Comparison of ENCODE assay signal across 26 cellular contexts in the genomic region with DNA sequence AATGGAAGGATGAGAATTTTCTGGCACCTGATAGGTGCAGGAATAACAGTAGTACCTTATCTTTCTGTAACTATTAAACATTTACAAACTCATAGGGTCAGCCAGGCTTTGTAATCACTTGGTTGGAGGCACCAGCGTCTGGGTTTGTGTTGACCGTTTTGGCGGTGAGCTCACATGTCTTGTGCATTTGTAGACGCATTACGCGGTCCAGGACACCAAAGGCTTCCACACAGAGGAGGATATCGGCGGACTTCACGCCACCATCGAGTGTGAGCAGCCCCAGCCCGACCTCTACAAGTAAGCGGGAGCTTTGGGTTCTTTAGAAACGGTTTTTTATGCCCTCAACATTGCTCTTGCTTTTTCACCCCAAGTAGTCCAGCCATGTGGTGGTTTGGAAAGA.
"Had no signal": no experiment of that assay in that cellular context is flagged by ENCODE, and none has a peak within 500 bp of the region (broad histone marks: within the 10 kb centered on the region; RNA-seq: fewer than 3 reads in every experiment).

No MANE protein-coding gene starts in this region.

- H3K27me3 ChIP-seq: colonic mucosa, heart right ventricle, left lung, transverse colon had no signal

- H3K4me1 ChIP-seq: colonic mucosa, heart right ventricle, left lung, parathyroid adenoma, psoas muscle, transverse colon had no signal

- H2AFZ ChIP-seq: parathyroid adenoma had no signal

- ATAC-seq: esophagus mucosa; left lung; psoas muscle; sciatic nerve; stimulated activated naive B cell treated with anti-CD40 and anti-IgM and Interleukin-4, amounts not matched to agents 10 μg/mL and 1 μg/mL and 100 μg/mL, for 72 hours; stimulated activated naive CD8-positive, alpha-beta T cell treated with anti-CD3 and anti-CD28 coated beads, Interleukin-15, amount 100 ng/mL, for 72 hours had no signal

- H3K79me2 ChIP-seq: parathyroid adenoma had no signal

- H3K9ac ChIP-seq: parathyroid adenoma had no signal

- DNase-seq: colonic mucosa; dermis blood vessel endothelial cell; effector CD4-positive, alpha-beta T cell; endodermal cell; heart right ventricle; hypothalamus; left lung; mesenchymal stem cell; naive B cell; occipital lobe; psoas muscle; retina; stimulated activated CD4-positive, alpha-beta T cell treated with anti-CD3 and anti-CD28 coated beads, Interleukin-2, amount 100 ng/mL, for 24 hours; stimulated activated CD4-positive, alpha-beta T cell treated with anti-CD3 and anti-CD28 coated beads, Interleukin-4, amount 100 ng/mL, for 4 hours; stimulated activated naive B cell treated with anti-CD40 and anti-IgM and Interleukin-4, amounts not matched to agents 10 μg/mL and 1 μg/mL and 100 μg/mL, for 72 hours; stimulated activated naive CD8-positive, alpha-beta T cell treated with anti-CD3 and anti-CD28 coated beads, Interleukin-15, amount 100 ng/mL, for 72 hours; substantia nigra; transverse colon had no signal

- H3K4me3 ChIP-seq: colonic mucosa, heart right ventricle, left lung, lung, psoas muscle, skin epidermis, thoracic aorta, transverse colon had no signal

- H3K36me3 ChIP-seq: colonic mucosa, transverse colon had no signal

- H3K9me3 ChIP-seq: colonic mucosa, heart right ventricle, left lung, psoas muscle, thoracic aorta, transverse colon had no signal

- H3K27ac ChIP-seq: colonic mucosa, heart right ventricle, left lung, parathyroid adenoma, psoas muscle, skin epidermis, thoracic aorta, transverse colon had no signal

- FAIRE-seq: frontal cortex, islet of Langerhans had no signal
